Comparison of ENCODE assay signal across 17 cellular contexts in genomic region chr11:79049627-79050238, GRCh38.
DNase-seq lines count a peak whose midpoint lies in the region; ATAC-seq and TF ChIP-seq lines count a peak whose summit lies in the region.
"Had no signal": no experiment of that assay in that cellular context is flagged by ENCODE, and none has a peak within 500 bp of the region (broad histone marks: within the 10 kb centered on the region; RNA-seq: fewer than 3 reads in every experiment).

No MANE protein-coding gene starts in this region.

- 0 out of 2 replicates have a peak overlapping the region, but pooled peaks have one; percentile 28 for H2AFZ ChIP-seq in GM23338
- H2AFZ ChIP-seq in hepatocyte, result no peak overlapping the region
- H2AFZ ChIP-seq: GM23248 had no signal

- no peak overlapping the region for H3K27ac ChIP-seq in GM23338 (ENCODE audit: low read depth)
- peak overlapping the region; percentile 54 for H3K27ac ChIP-seq in hepatocyte
- peak overlapping the region; percentile 28 to 90 (median 84) for H3K27ac ChIP-seq in right lobe of liver
- H3K27ac ChIP-seq: GM23248 had no signal

- no peaks in the 10 kb centered on the region for H3K27me3 Mint-ChIP-seq in GM23338 (ENCODE audit: insufficient read depth, low read depth, poor library complexity)
- no peaks in the 10 kb centered on the region for H3K27me3 Mint-ChIP-seq in nephron progenitor cell (ENCODE audit: low read depth, poor library complexity)
- H3K27me3 Mint-ChIP-seq: CD4-positive, CD25-positive, alpha-beta regulatory T cell had no signal

- H3K4me2 ChIP-seq in GM23338 (no peak overlapping the region), hepatocyte (no peak overlapping the region)

- no peak overlapping the region for H3K27ac Mint-ChIP-seq in GM23338
- H3K27ac Mint-ChIP-seq in nephron progenitor cell, result peak overlapping the region; percentile 64
- H3K27ac Mint-ChIP-seq: CD4-positive, CD25-positive, alpha-beta regulatory T cell had no signal

- DNase-seq in GM23338 (ENCODE audit: low spot score) (no peak), hepatocyte (ENCODE audit: low spot score) (peak; percentile 40), right lobe of liver (peak; percentile 69 to 87 (median 83)), nephron progenitor cell (no peak), DMS79 treated with DMSO at 0.1 percent for 48 hours (lab: John Stamatoyannopoulos, UW) (no peak)
- no peak for DNase-seq in stimulated activated CD4-positive, alpha-beta T cell treated with anti-CD3 and anti-CD28 coated beads, Interleukin-12 subunit alpha, Interleukin-12 subunit beta, amount 100 ng/mL, for 4 hours
- no peak for DNase-seq in activated CD4-positive, alpha-beta T cell treated with anti-CD3 and anti-CD28 coated beads, Interleukin-2, amount 50 U/mL, for 48 hours
- DNase-seq: ACHN; BE2C; C1 segment of cervical spinal cord; CD4-positive, CD25-positive, alpha-beta regulatory T cell; CD8-positive, alpha-beta memory T cell; COR-L47; DMS 273 treated with DMSO at 0.1 percent for 48 hours; DMS53; GM23248; HCEC 1CT had no signal

- no peak overlapping the region for H3K4me3 ChIP-seq in GM23338
- no peak overlapping the region for H3K4me3 ChIP-seq in hepatocyte
- no peak overlapping the region for H3K4me3 ChIP-seq in right lobe of liver
- H3K4me3 ChIP-seq: GM23248 had no signal

- H3K4me3 Mint-ChIP-seq in GM23338 (no peak overlapping the region), nephron progenitor cell (no peak overlapping the region)
- H3K4me3 Mint-ChIP-seq: CD4-positive, CD25-positive, alpha-beta regulatory T cell; CD8-positive, alpha-beta memory T cell had no signal

- H3K36me3 Mint-ChIP-seq in GM23338 (ENCODE audit: low read depth) (no peaks in the 10 kb centered on the region; the same call in 2 of the 3 replicates), nephron progenitor cell (ENCODE audit: low read depth) (no peaks in the 10 kb centered on the region)
- H3K36me3 Mint-ChIP-seq: CD4-positive, CD25-positive, alpha-beta regulatory T cell; CD8-positive, alpha-beta memory T cell had no signal

- no peaks in the 10 kb centered on the region for H4K20me1 ChIP-seq in GM23338 (replicated peaks; ENCODE audit: insufficient read depth)
- H4K20me1 ChIP-seq in hepatocyte (ENCODE audit: insufficient read depth, poor library complexity, severe bottlenecking), result no peaks in the 10 kb centered on the region

- peak; percentile 24 for TF ChIP-seq POLR2A in right lobe of liver (IDR thresholded peaks at IDR 0.05)

- H3K4me1 ChIP-seq in GM23338 (ENCODE audit: insufficient read depth) (peaks cover 4% of the 10 kb centered on the region; the same call in 1 of the 2 replicates), hepatocyte (ENCODE audit: insufficient read depth) (peaks cover 20% of the 10 kb centered on the region), right lobe of liver (peaks cover 0 to 32% (median 15%) of the 10 kb centered on the region in 4 donors)

- H3K9me2 ChIP-seq in GM23338 (ENCODE audit: insufficient read depth) (no peaks in the 10 kb centered on the region), hepatocyte (replicated peaks; ENCODE audit: insufficient read depth) (no peaks in the 10 kb centered on the region)

- intact Hi-C loops in right lobe of liver (cut with DNase I), result no loop called here

- H3K36me3 ChIP-seq in GM23338 (ENCODE audit: insufficient read depth) (no peaks in the 10 kb centered on the region), hepatocyte (replicated peaks; ENCODE audit: insufficient read depth, low read depth) (no peaks in the 10 kb centered on the region), right lobe of liver (no peaks in the 10 kb centered on the region)
- H3K36me3 ChIP-seq: BE2C had no signal

- WGBS in hepatocyte (ENCODE audit: low lambda C conversion rate, missing lambda C conversion rate), result 81% methylated on average over 5 of the region's 5 CpGs
- 30% methylated on average over 5 of the region's 5 CpGs for WGBS in right lobe of liver (ENCODE audit: insufficient coverage, low coverage, low lambda C conversion rate, missing lambda C conversion rate)

- H3K79me2 ChIP-seq in GM23338 (replicated peaks; ENCODE audit: insufficient read depth), result no peaks in the 10 kb centered on the region
- H3K79me2 ChIP-seq in hepatocyte, result no peaks in the 10 kb centered on the region

- H3K9me3 Mint-ChIP-seq in GM23338, result no peaks in the 10 kb centered on the region
- H3K9me3 Mint-ChIP-seq in nephron progenitor cell, result no peaks in the 10 kb centered on the region
- H3K9me3 Mint-ChIP-seq: CD4-positive, CD25-positive, alpha-beta regulatory T cell had no signal

- H3K27me3 ChIP-seq in GM23338 (ENCODE audit: insufficient read depth) (no peaks in the 10 kb centered on the region), hepatocyte (no peaks in the 10 kb centered on the region), right lobe of liver (no peaks in the 10 kb centered on the region)
- H3K27me3 ChIP-seq: BE2C had no signal

- no peak for TF ChIP-seq CTCF in GM23338 (conservative IDR thresholded peaks at IDR 0.05; ENCODE audit: low read depth in 2 of 2)
- TF ChIP-seq CTCF in hepatocyte (IDR thresholded peaks at IDR 0.05; ENCODE audit: poor library complexity), result no peak
- no peak for TF ChIP-seq CTCF in right lobe of liver (IDR thresholded peaks at IDR 0.05)
- TF ChIP-seq CTCF in nephron progenitor cell (IDR thresholded peaks at IDR 0.05), result no peak

- H3K4me1 Mint-ChIP-seq in GM23338 (peaks cover 13% of the 10 kb centered on the region), nephron progenitor cell (peaks cover 90% of the 10 kb centered on the region)
- H3K4me1 Mint-ChIP-seq: CD4-positive, CD25-positive, alpha-beta regulatory T cell; CD8-positive, alpha-beta memory T cell had no signal

- ATAC-seq in GM23338, result no peak
- peak; percentile 81 to 83 (median 82) for ATAC-seq in right lobe of liver

- H3K9me3 ChIP-seq in hepatocyte (ENCODE audit: low read depth) (no peaks in the 10 kb centered on the region), right lobe of liver (no peaks in the 10 kb centered on the region)
- H3K9me3 ChIP-seq: BE2C had no signal

- no peaks in the 10 kb centered on the region for H3F3A ChIP-seq in GM23338 (replicated peaks; ENCODE audit: low read depth)

TF ChIP-seq in GM23338, 12 proteins besides CTCF, POLR2A, EP300 and RAD21 (continues in another document):
- TF ChIP-seq EZH2 (IDR thresholded peaks at IDR 0.05; ENCODE audit: low read depth, unreplicated experiment) (no peak), CREB1 (CRISPR knock-in tag; IDR thresholded peaks at IDR 0.05; ENCODE audit: low read depth) (no peak), STAT1 (IDR thresholded peaks at IDR 0.05; ENCODE audit: unreplicated experiment) (no peak), REST (IDR thresholded peaks at IDR 0.05; ENCODE audit: unreplicated experiment) (no peak), ETS1 (IDR thresholded peaks at IDR 0.05) (no peak)

Comparison
In these comparisons a context has a peak if more than half of its experiments do, and no peak if none do; other contexts are left out.
1. DNase-seq: peak in hepatocyte (single experiment) and right lobe of liver (3 of 3); none in GM23338 (single experiment), nephron progenitor cell (single experiment), stimulated activated CD4-positive, alpha-beta T cell treated with anti-CD3 and anti-CD28 coated beads, Interleukin-12 subunit alpha, Interleukin-12 subunit beta, amount 100 ng/mL, for 4 hours (single experiment), activated CD4-positive, alpha-beta T cell treated with anti-CD3 and anti-CD28 coated beads, Interleukin-2, amount 50 U/mL, for 48 hours (0 of 2) and DMS79 treated with DMSO at 0.1 percent for 48 hours (single experiment).